In genomic region chr18:34620258-34620861, GRCh38 we compare ENCODE assay signal across 29 cellular contexts.
"Had no signal": no experiment of that assay in that cellular context is flagged by ENCODE, and none has a peak within 500 bp of the region (broad histone marks: within the 10 kb centered on the region; RNA-seq: fewer than 3 reads in every experiment).

No MANE protein-coding gene starts in this region.

- H3K27ac Mint-ChIP-seq: stimulated activated effector memory CD8-positive, alpha-beta T cell treated with anti-CD3 and anti-CD28 coated beads, Interleukin-12 subunit alpha, Interleukin-12 subunit beta, amount 100 ng/mL, for 72 hours; stimulated activated memory B cell treated with anti-CD40 and anti-IgM and Interleukin-4, amounts not matched to agents 10 μg/mL and 1 μg/mL and 100 μg/mL, for 72 hours; stimulated activated naive B cell treated with anti-CD40 and anti-IgM and Interleukin-4, amounts not matched to agents 10 μg/mL and 1 μg/mL and 100 μg/mL, for 72 hours; stimulated activated naive CD8-positive, alpha-beta T cell treated with anti-CD3 and anti-CD28 coated beads, Interleukin-15, amount 100 ng/mL, for 72 hours; stimulated activated naive CD8-positive, alpha-beta T cell treated with anti-CD3 and anti-CD28 coated beads, Interleukin-15, Interleukin-2, amounts not matched to agents 100 ng/mL and 50 ng/mL, for 24 hours; type B pancreatic cell had no signal

- DNase-seq: stimulated activated CD4-positive, alpha-beta T cell treated with anti-CD3 and anti-CD28 coated beads, Interleukin-2, amount 100 ng/mL, for 48 hours; stimulated activated CD4-positive, alpha-beta T cell treated with anti-CD3 and anti-CD28 coated beads, Interleukin-4, amount 100 ng/mL, for 1 hour; stimulated activated CD4-positive, alpha-beta T cell treated with anti-CD3 and anti-CD28 coated beads, Interleukin-4, amount 100 ng/mL, for 24 hours; stimulated activated CD4-positive, alpha-beta T cell treated with anti-CD3 and anti-CD28 coated beads, Interleukin-4, amount 100 ng/mL, for 4 hours; stimulated activated CD8-positive, alpha-beta memory T cell treated with anti-CD3 and anti-CD28 coated beads, Interleukin-4, amount 100 ng/mL, for 48 hours; stimulated activated naive B cell treated with anti-CD40 and anti-IgM and Interleukin-4, amounts not matched to agents 10 μg/mL and 1 μg/mL and 100 μg/mL, for 72 hours; stimulated activated naive CD4-positive, alpha-beta T cell; stimulated activated naive CD4-positive, alpha-beta T cell treated with Interleukin-2 at 50 U/mL for 16 hours; stimulated activated naive CD8-positive, alpha-beta T cell treated with anti-CD3 and anti-CD28 coated beads, Interleukin-15, amount 100 ng/mL, for 72 hours; stimulated activated naive CD8-positive, alpha-beta T cell treated with anti-CD3 and anti-CD28 coated beads, Interleukin-15, Interleukin-2, amounts not matched to agents 100 U/mL and 50 U/mL, for 24 hours; stomach; substantia nigra; testis; thyroid gland; tibial artery; transverse colon; trophoblast cell; upper lobe of left lung; upper lobe of right lung; uterus had no signal

- H3K4me3 Mint-ChIP-seq: stimulated activated effector memory CD8-positive, alpha-beta T cell treated with anti-CD3 and anti-CD28 coated beads, Interleukin-12 subunit alpha, Interleukin-12 subunit beta, amount 100 ng/mL, for 72 hours; stimulated activated memory B cell treated with anti-CD40 and anti-IgM and Interleukin-4, amounts not matched to agents 10 μg/mL and 1 μg/mL and 100 μg/mL, for 72 hours; stimulated activated naive B cell treated with anti-CD40 and anti-IgM and Interleukin-4, amounts not matched to agents 10 μg/mL and 1 μg/mL and 100 μg/mL, for 72 hours; stimulated activated naive CD8-positive, alpha-beta T cell treated with anti-CD3 and anti-CD28 coated beads, Interleukin-15, amount 100 ng/mL, for 72 hours; stimulated activated naive CD8-positive, alpha-beta T cell treated with anti-CD3 and anti-CD28 coated beads, Interleukin-15, Interleukin-2, amounts not matched to agents 100 ng/mL and 50 ng/mL, for 24 hours; type B pancreatic cell had no signal

- FAIRE-seq: urothelium cell line had no signal

- H3K36me3 Mint-ChIP-seq: stimulated activated effector memory CD8-positive, alpha-beta T cell treated with anti-CD3 and anti-CD28 coated beads, Interleukin-12 subunit alpha, Interleukin-12 subunit beta, amount 100 ng/mL, for 72 hours; stimulated activated memory B cell treated with anti-CD40 and anti-IgM and Interleukin-4, amounts not matched to agents 10 μg/mL and 1 μg/mL and 100 μg/mL, for 72 hours; stimulated activated naive B cell treated with anti-CD40 and anti-IgM and Interleukin-4, amounts not matched to agents 10 μg/mL and 1 μg/mL and 100 μg/mL, for 72 hours; type B pancreatic cell had no signal

- H3K27me3 Mint-ChIP-seq: stimulated activated memory B cell treated with anti-CD40 and anti-IgM and Interleukin-4, amounts not matched to agents 10 μg/mL and 1 μg/mL and 100 μg/mL, for 72 hours; stimulated activated naive B cell treated with anti-CD40 and anti-IgM and Interleukin-4, amounts not matched to agents 10 μg/mL and 1 μg/mL and 100 μg/mL, for 72 hours; stimulated activated naive CD8-positive, alpha-beta T cell treated with anti-CD3 and anti-CD28 coated beads, Interleukin-15, amount 100 ng/mL, for 72 hours; type B pancreatic cell had no signal

- H3K4me1 ChIP-seq: stomach, suprapubic skin, testis, thyroid gland, tibial nerve, transverse colon, upper lobe of left lung, upper lobe of right lung, uterus, vagina had no signal

- H3K4me1 Mint-ChIP-seq: stimulated activated effector memory CD8-positive, alpha-beta T cell treated with anti-CD3 and anti-CD28 coated beads, Interleukin-12 subunit alpha, Interleukin-12 subunit beta, amount 100 ng/mL, for 72 hours; stimulated activated memory B cell treated with anti-CD40 and anti-IgM and Interleukin-4, amounts not matched to agents 10 μg/mL and 1 μg/mL and 100 μg/mL, for 72 hours; stimulated activated naive B cell treated with anti-CD40 and anti-IgM and Interleukin-4, amounts not matched to agents 10 μg/mL and 1 μg/mL and 100 μg/mL, for 72 hours; stimulated activated naive CD8-positive, alpha-beta T cell treated with anti-CD3 and anti-CD28 coated beads, Interleukin-15, amount 100 ng/mL, for 72 hours had no signal

- H3K9me3 ChIP-seq: suprapubic skin, testis, thoracic aorta, thyroid gland, tibial artery, transverse colon, upper lobe of left lung, upper lobe of right lung, uterus, vagina had no signal

- H3K4me3 ChIP-seq: stomach, suprapubic skin, testis, thoracic aorta, thyroid gland, tibial artery, tibial nerve, transverse colon, upper lobe of left lung, upper lobe of right lung, uterus, vagina had no signal

- H3K36me3 ChIP-seq: stomach, suprapubic skin, thoracic aorta, thyroid gland, tibial nerve, transverse colon, upper lobe of left lung, upper lobe of right lung, uterus, vagina had no signal

- H3K27me3 ChIP-seq: stomach, suprapubic skin, testis, thyroid gland, tibial artery, tibial nerve, transverse colon, upper lobe of left lung, upper lobe of right lung, uterus, vagina had no signal

- ATAC-seq: stimulated activated effector memory CD8-positive, alpha-beta T cell treated with anti-CD3 and anti-CD28 coated beads, Interleukin-12 subunit alpha, Interleukin-12 subunit beta, amount 100 ng/mL, for 72 hours; stimulated activated memory B cell treated with anti-CD40 and anti-IgM and Interleukin-4, amounts not matched to agents 10 μg/mL and 1 μg/mL and 100 μg/mL, for 72 hours; stimulated activated naive B cell treated with anti-CD40 and anti-IgM and Interleukin-4, amounts not matched to agents 10 μg/mL and 1 μg/mL and 100 μg/mL, for 72 hours; stimulated activated naive CD8-positive, alpha-beta T cell treated with anti-CD3 and anti-CD28 coated beads, Interleukin-15, amount 100 ng/mL, for 72 hours; stimulated activated naive CD8-positive, alpha-beta T cell treated with anti-CD3 and anti-CD28 coated beads, Interleukin-15, Interleukin-2, amounts not matched to agents 100 U/mL and 50 U/mL, for 24 hours; upper lobe of right lung had no signal

- H3K27ac ChIP-seq: stomach, suprapubic skin, testis, thoracic aorta, thyroid gland, tibial artery, tibial nerve, transverse colon, upper lobe of left lung, upper lobe of right lung, uterus, vagina had no signal
